In the genomic region with DNA sequence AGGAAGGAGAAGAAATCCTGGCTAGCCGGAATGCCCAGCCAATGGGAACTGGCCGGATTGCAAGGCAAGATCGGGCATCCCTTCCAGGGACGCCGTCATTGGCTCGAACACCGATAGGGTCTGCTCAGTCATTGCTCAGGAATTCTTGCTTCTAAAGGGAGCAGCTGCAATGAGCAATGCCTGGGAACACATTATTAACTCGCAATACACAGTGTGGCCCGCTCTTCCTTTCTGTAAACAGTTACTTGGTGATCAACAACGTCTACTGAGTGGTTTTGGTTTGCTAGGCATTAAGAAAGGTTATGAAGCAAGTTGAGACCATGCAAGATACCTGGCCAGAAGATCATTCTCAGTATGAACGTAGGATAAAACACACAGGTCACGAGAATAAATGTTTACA, we compare ENCODE assay signal across 2 cellular contexts.
A peak's percentile ranks its signal among the peaks of the same experiment; 100 is the strongest.
TF ChIP-seq lines count a peak whose summit lies in the region.

No MANE protein-coding gene starts in this region.

TF ChIP-seq in A549, 52 proteins besides CTCF, POLR2A, EP300 and RAD21 (continued from another document):
- TF ChIP-seq, protein P1, sequence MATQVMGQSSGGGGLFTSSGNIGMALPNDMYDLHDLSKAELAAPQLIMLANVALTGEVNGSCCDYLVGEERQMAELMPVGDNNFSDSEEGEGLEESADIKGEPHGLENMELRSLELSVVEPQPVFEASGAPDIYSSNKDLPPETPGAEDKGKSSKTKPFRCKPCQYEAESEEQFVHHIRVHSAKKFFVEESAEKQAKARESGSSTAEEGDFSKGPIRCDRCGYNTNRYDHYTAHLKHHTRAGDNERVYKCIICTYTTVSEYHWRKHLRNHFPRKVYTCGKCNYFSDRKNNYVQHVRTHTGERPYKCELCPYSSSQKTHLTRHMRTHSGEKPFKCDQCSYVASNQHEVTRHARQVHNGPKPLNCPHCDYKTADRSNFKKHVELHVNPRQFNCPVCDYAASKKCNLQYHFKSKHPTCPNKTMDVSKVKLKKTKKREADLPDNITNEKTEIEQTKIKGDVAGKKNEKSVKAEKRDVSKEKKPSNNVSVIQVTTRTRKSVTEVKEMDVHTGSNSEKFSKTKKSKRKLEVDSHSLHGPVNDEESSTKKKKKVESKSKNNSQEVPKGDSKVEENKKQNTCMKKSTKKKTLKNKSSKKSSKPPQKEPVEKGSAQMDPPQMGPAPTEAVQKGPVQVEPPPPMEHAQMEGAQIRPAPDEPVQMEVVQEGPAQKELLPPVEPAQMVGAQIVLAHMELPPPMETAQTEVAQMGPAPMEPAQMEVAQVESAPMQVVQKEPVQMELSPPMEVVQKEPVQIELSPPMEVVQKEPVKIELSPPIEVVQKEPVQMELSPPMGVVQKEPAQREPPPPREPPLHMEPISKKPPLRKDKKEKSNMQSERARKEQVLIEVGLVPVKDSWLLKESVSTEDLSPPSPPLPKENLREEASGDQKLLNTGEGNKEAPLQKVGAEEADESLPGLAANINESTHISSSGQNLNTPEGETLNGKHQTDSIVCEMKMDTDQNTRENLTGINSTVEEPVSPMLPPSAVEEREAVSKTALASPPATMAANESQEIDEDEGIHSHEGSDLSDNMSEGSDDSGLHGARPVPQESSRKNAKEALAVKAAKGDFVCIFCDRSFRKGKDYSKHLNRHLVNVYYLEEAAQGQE (IDR thresholded peaks at IDR 0.05) = no peak
- TF ChIP-seq FOSL2 (IDR thresholded peaks at IDR 0.05) (no peak), FOSL2 (CRISPR knock-in tag; IDR thresholded peaks at IDR 0.05) (peak; percentile 70)
- TF ChIP-seq, protein P2, sequence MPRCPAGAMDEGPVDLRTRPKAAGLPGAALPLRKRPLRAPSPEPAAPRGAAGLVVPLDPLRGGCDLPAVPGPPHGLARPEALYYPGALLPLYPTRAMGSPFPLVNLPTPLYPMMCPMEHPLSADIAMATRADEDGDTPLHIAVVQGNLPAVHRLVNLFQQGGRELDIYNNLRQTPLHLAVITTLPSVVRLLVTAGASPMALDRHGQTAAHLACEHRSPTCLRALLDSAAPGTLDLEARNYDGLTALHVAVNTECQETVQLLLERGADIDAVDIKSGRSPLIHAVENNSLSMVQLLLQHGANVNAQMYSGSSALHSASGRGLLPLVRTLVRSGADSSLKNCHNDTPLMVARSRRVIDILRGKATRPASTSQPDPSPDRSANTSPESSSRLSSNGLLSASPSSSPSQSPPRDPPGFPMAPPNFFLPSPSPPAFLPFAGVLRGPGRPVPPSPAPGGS (IDR thresholded peaks at IDR 0.05) = no peak

TF ChIP-seq in HCT116, 20 proteins besides CTCF, POLR2A, EP300 and RAD21 (continued from another document):
- TF ChIP-seq EZH2 (IDR thresholded peaks at IDR 0.05) = no peak
- peak; percentile 41; the same call in 1 of the 2 replicates for TF ChIP-seq SP1 (IDR thresholded peaks at IDR 0.05; ENCODE audit: low read depth)
- TF ChIP-seq, protein P1 (IDR thresholded peaks at IDR 0.05; ENCODE audit: low read depth) = no peak
